In the genomic region with DNA sequence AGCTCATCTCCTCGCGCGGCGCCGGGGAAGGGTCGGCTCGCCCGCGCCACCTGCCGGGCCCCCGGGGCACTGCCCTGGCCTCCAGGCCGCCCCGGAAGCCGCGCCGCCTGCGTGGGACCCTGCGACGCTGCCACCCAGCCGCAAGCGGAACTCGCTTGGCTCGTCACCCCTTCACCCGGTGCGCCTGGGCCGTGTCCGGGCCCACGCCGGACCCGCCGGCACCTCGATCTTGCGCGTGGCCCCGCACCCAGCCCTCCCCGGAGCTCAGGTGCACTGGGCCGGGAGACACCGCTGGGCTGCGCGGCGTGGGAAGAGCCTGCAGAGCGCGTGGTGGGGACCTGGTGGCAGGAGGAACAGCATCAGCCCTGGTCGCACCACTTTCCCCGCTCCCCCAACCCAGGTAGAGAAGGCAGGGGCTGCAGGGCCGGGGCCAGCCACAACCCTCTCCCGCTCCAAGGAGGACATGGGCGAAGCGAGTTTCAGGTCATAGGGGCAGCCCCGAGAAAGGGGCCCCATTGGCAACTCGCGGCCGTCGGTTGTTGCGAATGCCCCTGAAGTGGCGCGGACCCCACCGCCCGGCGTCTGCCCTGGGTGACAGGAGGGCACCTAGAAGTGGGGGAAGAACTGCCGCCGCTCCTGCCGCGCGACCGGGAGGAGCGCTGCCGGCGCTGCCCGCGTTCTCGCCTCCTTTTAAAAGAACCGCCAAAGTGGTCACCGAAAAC, we compare ENCODE assay signal across 1 cellular context.
TF ChIP-seq lines count a peak whose summit lies in the region.

No MANE protein-coding gene starts in this region.

TF ChIP-seq in HepG2, 621 proteins besides CTCF, POLR2A, EP300 and RAD21 (continued from another document and continues in another):
- TF ChIP-seq THAP9 (CRISPR knock-in tag; IDR thresholded peaks at IDR 0.05; ENCODE audit: borderline replicate concordance) (peak; percentile 64; the same call in 1 of the 2 replicates), HOXD1 (CRISPR knock-in tag; IDR thresholded peaks at IDR 0.05) (peak; percentile 28; the same call in 1 of the 2 replicates), SP2 (CRISPR knock-in tag; IDR thresholded peaks at IDR 0.05) (0 out of 2 replicates have a peak, but pooled peaks have one; percentile 29), ZNF660 (CRISPR knock-in tag; IDR thresholded peaks at IDR 0.05; ENCODE audit: borderline replicate concordance, low read depth) (peak; percentile 77; the same call in 1 of the 2 replicates), KLF6 (CRISPR knock-in tag; IDR thresholded peaks at IDR 0.05) (no peak), KLF12 (CRISPR knock-in tag; IDR thresholded peaks at IDR 0.05; ENCODE audit: borderline replicate concordance) (peak; percentile 75; the same call in 1 of the 2 replicates), ZNF850 (CRISPR knock-in tag; conservative IDR thresholded peaks at IDR 0.05) (no peak), MXD1 (CRISPR knock-in tag; IDR thresholded peaks at IDR 0.05) (peak; percentile 88), PAX8 (CRISPR knock-in tag; IDR thresholded peaks at IDR 0.05; ENCODE audit: borderline replicate concordance) (no peak), RFX1 (IDR thresholded peaks at IDR 0.05) (no peak), ARID2 (CRISPR knock-in tag; IDR thresholded peaks at IDR 0.05; ENCODE audit: borderline replicate concordance) (0 out of 2 replicates have a peak, but pooled peaks have one; percentile 62), HNRNPLL (IDR thresholded peaks at IDR 0.05; ENCODE audit: low read depth, low read length, poor library complexity, severe bottlenecking) (peak; percentile 71), ZNF674 (CRISPR knock-in tag; IDR thresholded peaks at IDR 0.05; ENCODE audit: low read depth) (no peak), MAX (IDR thresholded peaks at IDR 0.05) (peak; percentile 79), ZFYVE20 (CRISPR knock-in tag; IDR thresholded peaks at IDR 0.05; ENCODE audit: borderline replicate concordance, low read depth) (0 out of 2 replicates have a peak, but pooled peaks have one; percentile 27), ZSCAN20 (CRISPR knock-in tag; IDR thresholded peaks at IDR 0.05; ENCODE audit: borderline replicate concordance) (no peak), ZSCAN29 (CRISPR knock-in tag; conservative IDR thresholded peaks at IDR 0.05) (peak; percentile 22; the same call in 1 of the 2 replicates), ZNF350 (CRISPR knock-in tag; IDR thresholded peaks at IDR 0.05; ENCODE audit: borderline replicate concordance, low read depth) (no peak), MED8 (CRISPR knock-in tag; IDR thresholded peaks at IDR 0.05; ENCODE audit: insufficient replicate concordance) (peak; percentile 88), JDP2 (CRISPR knock-in tag; IDR thresholded peaks at IDR 0.05; ENCODE audit: borderline replicate concordance) (peak; percentile 40; the same call in 1 of the 2 replicates), SETDB1 (CRISPR knock-in tag; IDR thresholded peaks at IDR 0.05; ENCODE audit: borderline replicate concordance) (no peak), ZNF251 (CRISPR knock-in tag; IDR thresholded peaks at IDR 0.05) (peak; percentile 81; the same call in 1 of the 2 replicates), MBNL3 (CRISPR knock-in tag; conservative IDR thresholded peaks at IDR 0.05) (no peak), AKNA (CRISPR knock-in tag; IDR thresholded peaks at IDR 0.05; ENCODE audit: borderline replicate concordance) (0 out of 2 replicates have a peak, but pooled peaks have one; percentile 28), ELF4 (CRISPR knock-in tag; IDR thresholded peaks at IDR 0.05; ENCODE audit: borderline replicate concordance) (no peak)
- TF ChIP-seq, protein P1, sequence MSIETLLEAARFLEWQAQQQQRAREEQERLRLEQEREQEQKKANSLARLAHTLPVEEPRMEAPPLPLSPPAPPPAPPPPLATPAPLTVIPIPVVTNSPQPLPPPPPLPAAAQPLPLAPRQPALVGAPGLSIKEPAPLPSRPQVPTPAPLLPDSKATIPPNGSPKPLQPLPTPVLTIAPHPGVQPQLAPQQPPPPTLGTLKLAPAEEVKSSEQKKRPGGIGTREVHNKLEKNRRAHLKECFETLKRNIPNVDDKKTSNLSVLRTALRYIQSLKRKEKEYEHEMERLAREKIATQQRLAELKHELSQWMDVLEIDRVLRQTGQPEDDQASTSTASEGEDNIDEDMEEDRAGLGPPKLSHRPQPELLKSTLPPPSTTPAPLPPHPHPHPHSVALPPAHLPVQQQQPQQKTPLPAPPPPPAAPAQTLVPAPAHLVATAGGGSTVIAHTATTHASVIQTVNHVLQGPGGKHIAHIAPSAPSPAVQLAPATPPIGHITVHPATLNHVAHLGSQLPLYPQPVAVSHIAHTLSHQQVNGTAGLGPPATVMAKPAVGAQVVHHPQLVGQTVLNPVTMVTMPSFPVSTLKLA (IDR thresholded peaks at IDR 0.05), result no peak
- TF ChIP-seq, protein P2, sequence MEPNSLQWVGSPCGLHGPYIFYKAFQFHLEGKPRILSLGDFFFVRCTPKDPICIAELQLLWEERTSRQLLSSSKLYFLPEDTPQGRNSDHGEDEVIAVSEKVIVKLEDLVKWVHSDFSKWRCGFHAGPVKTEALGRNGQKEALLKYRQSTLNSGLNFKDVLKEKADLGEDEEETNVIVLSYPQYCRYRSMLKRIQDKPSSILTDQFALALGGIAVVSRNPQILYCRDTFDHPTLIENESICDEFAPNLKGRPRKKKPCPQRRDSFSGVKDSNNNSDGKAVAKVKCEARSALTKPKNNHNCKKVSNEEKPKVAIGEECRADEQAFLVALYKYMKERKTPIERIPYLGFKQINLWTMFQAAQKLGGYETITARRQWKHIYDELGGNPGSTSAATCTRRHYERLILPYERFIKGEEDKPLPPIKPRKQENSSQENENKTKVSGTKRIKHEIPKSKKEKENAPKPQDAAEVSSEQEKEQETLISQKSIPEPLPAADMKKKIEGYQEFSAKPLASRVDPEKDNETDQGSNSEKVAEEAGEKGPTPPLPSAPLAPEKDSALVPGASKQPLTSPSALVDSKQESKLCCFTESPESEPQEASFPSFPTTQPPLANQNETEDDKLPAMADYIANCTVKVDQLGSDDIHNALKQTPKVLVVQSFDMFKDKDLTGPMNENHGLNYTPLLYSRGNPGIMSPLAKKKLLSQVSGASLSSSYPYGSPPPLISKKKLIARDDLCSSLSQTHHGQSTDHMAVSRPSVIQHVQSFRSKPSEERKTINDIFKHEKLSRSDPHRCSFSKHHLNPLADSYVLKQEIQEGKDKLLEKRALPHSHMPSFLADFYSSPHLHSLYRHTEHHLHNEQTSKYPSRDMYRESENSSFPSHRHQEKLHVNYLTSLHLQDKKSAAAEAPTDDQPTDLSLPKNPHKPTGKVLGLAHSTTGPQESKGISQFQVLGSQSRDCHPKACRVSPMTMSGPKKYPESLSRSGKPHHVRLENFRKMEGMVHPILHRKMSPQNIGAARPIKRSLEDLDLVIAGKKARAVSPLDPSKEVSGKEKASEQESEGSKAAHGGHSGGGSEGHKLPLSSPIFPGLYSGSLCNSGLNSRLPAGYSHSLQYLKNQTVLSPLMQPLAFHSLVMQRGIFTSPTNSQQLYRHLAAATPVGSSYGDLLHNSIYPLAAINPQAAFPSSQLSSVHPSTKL (CRISPR knock-in tag; IDR thresholded peaks at IDR 0.05), result no peak
- TF ChIP-seq, protein P3, sequence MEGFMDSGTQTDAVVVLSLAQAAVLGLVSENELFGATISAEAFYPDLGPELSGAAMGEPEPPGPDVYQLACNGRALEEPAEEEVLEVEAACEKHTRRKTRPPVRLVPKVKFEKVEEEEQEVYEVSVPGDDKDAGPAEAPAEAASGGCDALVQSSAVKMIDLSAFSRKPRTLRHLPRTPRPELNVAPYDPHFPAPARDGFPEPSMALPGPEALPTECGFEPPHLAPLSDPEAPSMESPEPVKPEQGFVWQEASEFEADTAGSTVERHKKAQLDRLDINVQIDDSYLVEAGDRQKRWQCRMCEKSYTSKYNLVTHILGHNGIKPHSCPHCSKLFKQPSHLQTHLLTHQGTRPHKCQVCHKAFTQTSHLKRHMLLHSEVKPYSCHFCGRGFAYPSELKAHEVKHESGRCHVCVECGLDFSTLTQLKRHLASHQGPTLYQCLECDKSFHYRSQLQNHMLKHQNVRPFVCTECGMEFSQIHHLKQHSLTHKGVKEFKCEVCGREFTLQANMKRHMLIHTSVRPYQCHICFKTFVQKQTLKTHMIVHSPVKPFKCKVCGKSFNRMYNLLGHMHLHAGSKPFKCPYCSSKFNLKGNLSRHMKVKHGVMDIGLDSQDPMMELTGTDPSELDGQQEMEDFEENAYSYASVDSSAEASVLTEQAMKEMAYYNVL (CRISPR knock-in tag; IDR thresholded peaks at IDR 0.05; ENCODE audit: borderline replicate concordance), result peak; percentile 86
- TF ChIP-seq, protein P4, sequence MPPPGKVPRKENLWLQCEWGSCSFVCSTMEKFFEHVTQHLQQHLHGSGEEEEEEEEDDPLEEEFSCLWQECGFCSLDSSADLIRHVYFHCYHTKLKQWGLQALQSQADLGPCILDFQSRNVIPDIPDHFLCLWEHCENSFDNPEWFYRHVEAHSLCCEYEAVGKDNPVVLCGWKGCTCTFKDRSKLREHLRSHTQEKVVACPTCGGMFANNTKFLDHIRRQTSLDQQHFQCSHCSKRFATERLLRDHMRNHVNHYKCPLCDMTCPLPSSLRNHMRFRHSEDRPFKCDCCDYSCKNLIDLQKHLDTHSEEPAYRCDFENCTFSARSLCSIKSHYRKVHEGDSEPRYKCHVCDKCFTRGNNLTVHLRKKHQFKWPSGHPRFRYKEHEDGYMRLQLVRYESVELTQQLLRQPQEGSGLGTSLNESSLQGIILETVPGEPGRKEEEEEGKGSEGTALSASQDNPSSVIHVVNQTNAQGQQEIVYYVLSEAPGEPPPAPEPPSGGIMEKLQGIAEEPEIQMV (CRISPR knock-in tag; IDR thresholded peaks at IDR 0.05; ENCODE audit: low read depth), result no peak; the same call in 1 of the 2 replicates
